ENCODE assay signal across 9 cellular contexts in the genomic region with DNA sequence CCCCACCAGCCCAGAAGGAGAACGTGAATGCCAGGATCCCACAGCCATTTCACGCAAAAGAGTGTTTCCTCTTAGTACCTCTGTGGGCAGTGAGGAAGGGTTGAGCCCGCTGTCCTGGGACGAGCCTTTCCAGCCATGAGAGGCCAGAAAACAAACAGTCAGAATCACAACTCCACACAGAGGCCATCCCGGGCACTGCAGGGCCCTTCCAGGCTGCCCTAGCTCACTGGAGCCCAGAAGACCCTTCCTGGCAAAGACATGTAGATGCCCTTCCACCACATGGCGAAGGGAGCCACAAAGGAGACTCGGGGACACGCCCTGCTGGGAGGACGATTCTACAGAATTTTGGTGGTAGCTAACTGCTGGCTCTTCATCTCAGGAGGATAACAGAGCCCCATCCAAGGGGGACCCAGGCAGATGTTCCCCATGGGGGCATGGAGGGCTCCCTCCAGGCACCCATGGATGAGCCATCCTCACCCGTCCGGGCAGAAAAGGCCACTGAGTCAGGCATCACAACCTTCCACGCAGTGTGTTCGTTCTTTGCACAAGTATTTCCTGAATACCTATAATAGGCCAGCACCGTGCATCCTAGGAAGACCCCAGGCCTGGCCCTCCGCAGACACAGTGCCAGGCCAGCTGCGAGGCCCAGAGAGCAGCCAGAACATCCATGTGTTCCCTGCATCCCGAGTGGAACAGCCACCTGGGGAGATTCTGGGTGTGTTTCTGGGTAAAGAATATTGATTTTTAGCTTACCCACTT. TPM values are rescaled to one million over a fixed set of nuclear protein-coding genes. Genes with fewer than 3 reads are reported as not detected.
A peak's percentile ranks its signal among the peaks of the same experiment; 100 is the strongest.
DNase-seq lines count a peak whose midpoint lies in the region; ATAC-seq and TF ChIP-seq lines count a peak whose summit lies in the region.
"Had no signal": no experiment of that assay in that cellular context is flagged by ENCODE, and none has a peak within 500 bp of the region (broad histone marks: within the 10 kb centered on the region; RNA-seq: fewer than 3 reads in every experiment).

No MANE protein-coding gene starts in this region.

- in situ Hi-C loops in GM13976 (cut with MboI; ENCODE audit: low sequenced_read_pairs, unreplicated experiment), result no loop called here

- DNase-seq in GM13976 (ENCODE audit: low spot score) (peak; percentile 58), UCSD-AML1 (lab: John Stamatoyannopoulos, UW; ENCODE audit: unreplicated experiment) (peak; percentile 32), heart right ventricle (peak in 1 of 2 donors; percentile 50), NCI-H2227 treated with DMSO at 0.1 percent for 48 hours (lab: John Stamatoyannopoulos, UW) (no peak), NCI-H1105 (lab: John Stamatoyannopoulos, UW) (no peak)

- H3K4me3 ChIP-seq in heart right ventricle, result no peak overlapping the region

- 70 to 71% methylated on average over 17 of the region's 17 CpGs for WGBS in heart right ventricle, 2 donors

- H3K4me1 ChIP-seq in heart right ventricle, result peaks cover 0 to 44% (median 24%) of the 10 kb centered on the region in 9 donors

- no peaks in the 10 kb centered on the region for H3K27me3 ChIP-seq in heart right ventricle

- peak; percentile 76 to 89 (median 85) for ATAC-seq in heart right ventricle
- peak; percentile 10 for ATAC-seq in stimulated activated memory B cell treated with anti-CD40 and anti-IgM and Interleukin-4, amounts not matched to agents 10 μg/mL and 1 μg/mL and 100 μg/mL, for 72 hours
- no peak for ATAC-seq in HG02938 (IDR thresholded peaks at IDR 0.05; ENCODE audit: unreplicated experiment)
- no peak for ATAC-seq in HG02571 (IDR thresholded peaks at IDR 0.05; ENCODE audit: unreplicated experiment)
- ATAC-seq: activated naive CD4-positive, alpha-beta T cell treated with anti-CD3 and anti-CD28 coated beads, Interleukin-2, amount 50 U/mL, for 72 hours had no signal

- TF ChIP-seq CTCF in GM13976 (IDR thresholded peaks at IDR 0.05; ENCODE audit: borderline replicate concordance, control extremely low read depth, extremely low read depth, insufficient read depth, missing control alignments), result peak; percentile 51
- TF ChIP-seq CTCF in heart right ventricle (IDR thresholded peaks at IDR 0.05), result peak; percentile 69 to 85 (median 81)

- no peaks in the 10 kb centered on the region for H3K36me3 Mint-ChIP-seq in stimulated activated memory B cell treated with anti-CD40 and anti-IgM and Interleukin-4, amounts not matched to agents 10 μg/mL and 1 μg/mL and 100 μg/mL, for 72 hours
- H3K36me3 Mint-ChIP-seq: activated naive CD4-positive, alpha-beta T cell treated with anti-CD3 and anti-CD28 coated beads, Interleukin-2, amount 50 U/mL, for 72 hours had no signal

- H3K9me3 ChIP-seq in heart right ventricle, result no peaks in the 10 kb centered on the region

- H3K9me3 Mint-ChIP-seq in stimulated activated memory B cell treated with anti-CD40 and anti-IgM and Interleukin-4, amounts not matched to agents 10 μg/mL and 1 μg/mL and 100 μg/mL, for 72 hours, result no peaks in the 10 kb centered on the region
- H3K9me3 Mint-ChIP-seq: activated naive CD4-positive, alpha-beta T cell treated with anti-CD3 and anti-CD28 coated beads, Interleukin-2, amount 50 U/mL, for 72 hours had no signal

- intact Hi-C loops in heart right ventricle (cut with DNase I), result loop anchor here (1.0 to 10.0 kb wide), 11 partner anchors 167 to 401 kb away; a partner anchor contains a TSS

- H3K4me3 Mint-ChIP-seq in stimulated activated memory B cell treated with anti-CD40 and anti-IgM and Interleukin-4, amounts not matched to agents 10 μg/mL and 1 μg/mL and 100 μg/mL, for 72 hours, result no peak overlapping the region

- peaks cover 9% of the 10 kb centered on the region for H3K27me3 Mint-ChIP-seq in stimulated activated memory B cell treated with anti-CD40 and anti-IgM and Interleukin-4, amounts not matched to agents 10 μg/mL and 1 μg/mL and 100 μg/mL, for 72 hours

- no peak overlapping the region for H3K27ac ChIP-seq in heart right ventricle

- peaks cover 9% of the 10 kb centered on the region for H3K4me1 Mint-ChIP-seq in stimulated activated memory B cell treated with anti-CD40 and anti-IgM and Interleukin-4, amounts not matched to agents 10 μg/mL and 1 μg/mL and 100 μg/mL, for 72 hours

- no peaks in the 10 kb centered on the region for H3K36me3 ChIP-seq in heart right ventricle

- no peak overlapping the region for H3K27ac Mint-ChIP-seq in stimulated activated memory B cell treated with anti-CD40 and anti-IgM and Interleukin-4, amounts not matched to agents 10 μg/mL and 1 μg/mL and 100 μg/mL, for 72 hours
- H3K27ac Mint-ChIP-seq: activated naive CD4-positive, alpha-beta T cell treated with anti-CD3 and anti-CD28 coated beads, Interleukin-2, amount 50 U/mL, for 72 hours had no signal

RNA-seq across cellular contexts. Expression of a gene that starts 47.2 kb away (rescaled TPM):
- total RNA-seq in heart right ventricle, result under 1 TPM in 9 of 10 donors, not detected in 1; 0.15 to 0.88 (median 0.40) TPM
- polyA plus RNA-seq in heart right ventricle, result under 1 TPM; 0.09 to 0.66 TPM

Comparison
In these comparisons a context has a peak if more than half of its experiments do, and no peak if none do; other contexts are left out.
1. DNase-seq: peak in GM13976 (single experiment) and UCSD-AML1 (single experiment); none in NCI-H2227 treated with DMSO at 0.1 percent for 48 hours (single experiment) and NCI-H1105 (single experiment).
2. ATAC-seq: peak in heart right ventricle (8 of 8) and stimulated activated memory B cell treated with anti-CD40 and anti-IgM and Interleukin-4, amounts not matched to agents 10 μg/mL and 1 μg/mL and 100 μg/mL, for 72 hours (single experiment); none in HG02938 (single experiment) and HG02571 (single experiment).